In genomic region chr1:1535989-1536937, GRCh38 we compare ENCODE assay signal across 1 cellular context.
TF ChIP-seq lines count a peak whose summit lies in the region.

No MANE protein-coding gene starts in this region.

TF ChIP-seq in K562, 482 proteins besides CTCF, POLR2A, EP300 and RAD21:
- TF ChIP-seq ZNF175 (CRISPR knock-in tag; IDR thresholded peaks at IDR 0.05; ENCODE audit: low read depth) (no peak), HNRNPL (IDR thresholded peaks at IDR 0.05; ENCODE audit: low read depth, low read length) (peak; percentile 21; the same call in 1 of the 2 replicates), POLR2G (IDR thresholded peaks at IDR 0.05; ENCODE audit: low read depth, low read length) (peak; percentile 14; the same call in 1 of the 2 replicates), SUPT5H (IDR thresholded peaks at IDR 0.05) (0 out of 2 replicates have a peak, but pooled peaks have one; percentile 13)
